ENCODE assay signal across 14 cellular contexts in genomic region chrX:18668468-18668867, GRCh38. TPM values are rescaled to one million over a fixed set of nuclear protein-coding genes. Genes with fewer than 3 reads are reported as not detected.
DNase-seq lines count a peak whose midpoint lies in the region; ATAC-seq and TF ChIP-seq lines count a peak whose summit lies in the region.
"Had no signal": no experiment of that assay in that cellular context is flagged by ENCODE, and none has a peak within 500 bp of the region (broad histone marks: within the 10 kb centered on the region; RNA-seq: fewer than 3 reads in every experiment).

No MANE protein-coding gene starts in this region.

- DNase-seq in SIG-M5 treated with dmso at 0.1 percent for 504 hours (lab: John Stamatoyannopoulos, UW; ENCODE audit: unreplicated experiment) (peak; percentile 40), SIG-M5 (lab: John Stamatoyannopoulos, UW) (no peak), NCI-H69 (lab: John Stamatoyannopoulos, UW) (peak; percentile 72), lung (ENCODE audit: low spot score) (no peak), caudate nucleus (lab: John Stamatoyannopoulos, UW) (no peak), SHP77 (lab: John Stamatoyannopoulos, UW) (no peak), DMS 273 treated with DMSO at 0.1 percent for 48 hours (lab: John Stamatoyannopoulos, UW) (no peak)
- DNase-seq: GOT3, NCI-H2029 treated with DMSO at 0.1 percent for 48 hours, PC-9 had no signal

- TF ChIP-seq CTCF in lung (IDR thresholded peaks at IDR 0.05; ENCODE audit: control extremely low read depth, extremely low read depth) = no peak

- 16 to 50% methylated on average over 9 of the region's 9 CpGs for WGBS in lung, 2 donors

- peaks cover 0 to 2% of the 10 kb centered on the region in 2 donors for H3K9me3 ChIP-seq in lung (ENCODE audit: control insufficient read depth in 2 of 2, insufficient read depth in 1 of 2, low read length in 1 of 2)
- H3K9me3 ChIP-seq: prostate gland had no signal

- H3K4me3 ChIP-seq in lung = peak overlapping the region; percentile 16
- H3K4me3 ChIP-seq: PC-9, prostate gland had no signal

- H3K27ac ChIP-seq in lung (ENCODE audit: low read depth in 1 of 2, low read length in 1 of 2) = no peak overlapping the region
- H3K27ac ChIP-seq in caudate nucleus (ENCODE audit: low read depth, low read length) = no peak overlapping the region
- H3K27ac ChIP-seq: PC-9, prostate gland had no signal

- H3K27me3 ChIP-seq in lung (ENCODE audit: control insufficient read depth, insufficient read depth) = no peaks in the 10 kb centered on the region

- ATAC-seq in GM18511 (IDR thresholded peaks at IDR 0.05; ENCODE audit: unreplicated experiment) (peak; percentile 50), lung (ENCODE audit: insufficient read depth, low FRiP score) (no peak)

- no peaks in the 10 kb centered on the region for H3K4me1 ChIP-seq in lung (ENCODE audit: control insufficient read depth in 2 of 2, insufficient read depth in 2 of 2, low read length in 2 of 2)
- H3K4me1 ChIP-seq: prostate gland had no signal

- H3K36me3 ChIP-seq in lung (ENCODE audit: control insufficient read depth in 2 of 2, insufficient read depth in 2 of 2, low read length in 2 of 2) = no peaks in the 10 kb centered on the region
- H3K36me3 ChIP-seq: prostate gland had no signal

RNA-seq across cellular contexts. Expression of gene RS1, which starts 3.4 kb away (rescaled TPM):
- 1 to 10 TPM in 1 of 2 donors, under 1 TPM in 1; 0.40 to 6.3 TPM for total RNA-seq in lung
- 1 to 10 TPM; 2.7 to 3.5 TPM for polyA plus RNA-seq in lung
- total RNA-seq: bronchial epithelial cell, frontal cortex, PC-9, prostate gland had no signal

RNA-seq across cellular contexts. Expression of gene PPEF1, which starts 39.0 kb away (rescaled TPM):
- total RNA-seq in lung = under 1 TPM; 0.26 to 0.80 TPM
- polyA plus RNA-seq in lung = under 1 TPM; 0.22 to 0.27 TPM
- total RNA-seq: bronchial epithelial cell, PC-9 had no signal

Comparison
In these comparisons a context has a peak if more than half of its experiments do, and no peak if none do; other contexts are left out.
1. DNase-seq: peak in SIG-M5 treated with dmso at 0.1 percent for 504 hours (single experiment) and NCI-H69 (single experiment); none in SIG-M5 (single experiment), lung (single experiment), caudate nucleus (0 of 61), SHP77 (0 of 2) and DMS 273 treated with DMSO at 0.1 percent for 48 hours (single experiment).